Comparison of ENCODE assay signal across 21 cellular contexts in the genomic region with DNA sequence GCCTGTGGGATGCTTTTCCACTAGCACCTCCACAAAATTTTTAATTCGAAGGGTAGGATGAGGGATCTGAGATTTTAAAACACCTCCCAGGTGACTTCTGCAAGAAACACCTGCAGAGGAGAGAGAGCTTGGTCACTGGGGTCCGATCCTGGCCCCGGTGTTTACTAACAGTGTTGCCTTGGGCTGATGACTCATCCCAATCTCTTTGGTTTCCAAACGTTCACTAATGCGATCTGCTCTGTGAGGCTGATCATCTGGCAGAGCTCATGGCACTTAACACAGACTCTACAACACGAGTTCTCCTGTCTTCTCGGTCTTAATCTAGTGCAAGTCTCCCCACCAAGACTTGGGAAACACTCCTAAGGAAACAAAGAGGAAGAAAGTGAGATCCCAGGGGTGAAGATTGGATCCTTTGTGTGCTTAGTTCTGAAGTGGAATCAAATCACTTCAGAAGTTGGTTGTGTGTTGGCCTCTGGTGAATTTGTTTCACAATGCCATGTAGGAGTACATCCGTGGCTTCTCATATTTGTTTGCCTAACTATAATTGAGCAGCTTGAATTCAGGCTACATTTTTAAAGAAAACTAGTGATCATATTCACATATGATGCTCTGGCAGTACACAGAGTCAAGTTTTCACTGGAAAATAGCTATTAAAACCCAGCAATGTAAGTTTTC.
"Had no signal": no experiment of that assay in that cellular context is flagged by ENCODE, and none has a peak within 500 bp of the region (broad histone marks: within the 10 kb centered on the region; RNA-seq: fewer than 3 reads in every experiment).

No MANE protein-coding gene starts in this region.

- H3K4me2 ChIP-seq: neural progenitor cell had no signal

- H3K27ac ChIP-seq: gastrocnemius medialis, heart left ventricle, neural progenitor cell, ovary had no signal

- H3K27ac Mint-ChIP-seq: activated CD4-positive, alpha-beta memory T cell treated with anti-CD3 and anti-CD28 coated beads, Interleukin-2, amount 10 ng/mL, durations not matched to agents 7 days and 5 days; activated naive CD8-positive, alpha-beta T cell; activated T-cell treated with anti-CD3 and anti-CD28 coated beads, Interleukin-2, amount 50 U/mL, for 24 hours; naive B cell; neural progenitor cell; stimulated activated effector memory CD8-positive, alpha-beta T cell treated with anti-CD3 and anti-CD28 coated beads, Interleukin-12 subunit alpha, Interleukin-12 subunit beta, amount 100 ng/mL, for 72 hours; WTC11 had no signal

- H3K4me3 ChIP-seq: gastrocnemius medialis, heart left ventricle, lung, neural progenitor cell, ovary had no signal

- H3K4me3 Mint-ChIP-seq: activated CD4-positive, alpha-beta memory T cell treated with anti-CD3 and anti-CD28 coated beads, Interleukin-2, amount 10 ng/mL, durations not matched to agents 7 days and 5 days; activated naive CD8-positive, alpha-beta T cell; activated T-cell treated with anti-CD3 and anti-CD28 coated beads, Interleukin-2, amount 50 U/mL, for 24 hours; brain; central memory CD8-positive, alpha-beta T cell; naive B cell; neural progenitor cell; stimulated activated effector memory CD8-positive, alpha-beta T cell treated with anti-CD3 and anti-CD28 coated beads, Interleukin-12 subunit alpha, Interleukin-12 subunit beta, amount 100 ng/mL, for 72 hours; WTC11 had no signal

- H3K4me1 ChIP-seq: gastrocnemius medialis, heart left ventricle, neural progenitor cell had no signal

- H3K9me3 Mint-ChIP-seq: brain, neural progenitor cell, WTC11 had no signal

- H3K36me3 ChIP-seq: gastrocnemius medialis, heart left ventricle, neural progenitor cell, ovary had no signal

- H3K27me3 Mint-ChIP-seq: activated CD4-positive, alpha-beta memory T cell treated with anti-CD3 and anti-CD28 coated beads, Interleukin-2, amount 10 ng/mL, durations not matched to agents 7 days and 5 days; activated naive CD8-positive, alpha-beta T cell; activated T-cell treated with anti-CD3 and anti-CD28 coated beads, Interleukin-2, amount 50 U/mL, for 24 hours; central memory CD8-positive, alpha-beta T cell; naive B cell had no signal

- H2AFZ ChIP-seq: neural progenitor cell had no signal

- H3K4me1 Mint-ChIP-seq: activated CD4-positive, alpha-beta memory T cell treated with anti-CD3 and anti-CD28 coated beads, Interleukin-2, amount 10 ng/mL, durations not matched to agents 7 days and 5 days; central memory CD8-positive, alpha-beta T cell; naive B cell; neural progenitor cell; stimulated activated effector memory CD8-positive, alpha-beta T cell treated with anti-CD3 and anti-CD28 coated beads, Interleukin-12 subunit alpha, Interleukin-12 subunit beta, amount 100 ng/mL, for 72 hours had no signal

- H3K36me3 Mint-ChIP-seq: activated naive CD8-positive, alpha-beta T cell; brain; naive B cell; neural progenitor cell; stimulated activated effector memory CD8-positive, alpha-beta T cell treated with anti-CD3 and anti-CD28 coated beads, Interleukin-12 subunit alpha, Interleukin-12 subunit beta, amount 100 ng/mL, for 72 hours; WTC11 had no signal

- DNase-seq: activated CD4-positive, alpha-beta memory T cell treated with anti-CD3 and anti-CD28 coated beads, Interleukin-2, amount 10 ng/mL, durations not matched to agents 7 days and 5 days; activated CD4-positive, alpha-beta T cell treated with anti-CD3 and anti-CD28 coated beads for 4 hours; activated effector memory CD4-positive, alpha-beta T cell treated with anti-CD3 and anti-CD28 coated beads, Interleukin-2, amount 50 U/mL, for 16 hours; activated T-cell treated with anti-CD3 and anti-CD28 coated beads, Interleukin-2, amount 50 U/mL, for 24 hours; amygdala; cortex of kidney; effector CD4-positive, alpha-beta T cell; gastrocnemius medialis; heart left ventricle; left cardiac atrium; naive B cell; ovary; stimulated activated CD4-positive, alpha-beta T cell treated with anti-CD3 and anti-CD28 coated beads, Interleukin-12 subunit alpha, Interleukin-12 subunit beta, amount 100 ng/mL, for 4 hours; T-helper 2 cell had no signal

- H3K27me3 ChIP-seq: gastrocnemius medialis, heart left ventricle, neural progenitor cell, ovary had no signal

- ATAC-seq: gastrocnemius medialis; heart left ventricle; left cardiac atrium; stimulated activated effector memory CD8-positive, alpha-beta T cell treated with anti-CD3 and anti-CD28 coated beads, Interleukin-12 subunit alpha, Interleukin-12 subunit beta, amount 100 ng/mL, for 72 hours; WTC11 had no signal
